In the genomic region with DNA sequence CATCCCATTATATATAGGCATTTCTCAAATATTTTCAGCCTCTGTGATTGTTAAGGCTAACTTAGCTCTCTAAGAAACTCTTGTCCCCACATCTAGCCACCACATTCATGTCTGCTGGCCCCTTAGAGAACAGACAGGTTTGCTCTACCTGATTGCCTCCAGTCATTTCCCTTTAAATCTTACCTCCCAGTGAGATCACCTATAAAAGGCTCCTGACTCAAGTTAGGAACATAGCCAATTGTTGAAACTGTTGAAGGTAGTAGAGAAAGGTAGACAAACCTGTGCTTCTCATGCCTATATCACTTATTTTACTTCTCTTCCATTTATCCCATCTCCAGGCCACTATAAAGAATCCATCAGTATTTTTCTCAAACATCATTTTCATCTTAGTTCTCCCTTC, we compare ENCODE assay signal across 14 cellular contexts.
"Had no signal": no experiment of that assay in that cellular context is flagged by ENCODE, and none has a peak within 500 bp of the region (broad histone marks: within the 10 kb centered on the region; RNA-seq: fewer than 3 reads in every experiment).

No MANE protein-coding gene starts in this region.

- H3K79me2 ChIP-seq: hepatocyte had no signal

- DNase-seq: esophagus squamous epithelium, natural killer cell, right cardiac atrium had no signal

- H3K4me2 ChIP-seq: hepatocyte had no signal

- H3K9me3 Mint-ChIP-seq: natural killer cell had no signal

- H3K36me3 ChIP-seq: colonic mucosa, esophagus squamous epithelium, left lung, prostate gland, suprapubic skin had no signal

- H3K4me1 Mint-ChIP-seq: natural killer cell had no signal

- H3K36me3 Mint-ChIP-seq: natural killer cell, type B pancreatic cell had no signal

- H3K4me3 ChIP-seq: colonic mucosa, esophagus squamous epithelium, hepatocyte, left lung, prostate gland, skin epidermis, suprapubic skin had no signal

- H3K4me1 ChIP-seq: colonic mucosa, prostate gland, suprapubic skin had no signal

- H3K4me3 Mint-ChIP-seq: activated CD4-positive, alpha-beta T cell treated with anti-CD3 and anti-CD28 coated beads, Interleukin-2, amount 10 ng/mL, durations not matched to agents 24 days and 14 days; activated CD8-positive, alpha-beta T cell treated with anti-CD3 and anti-CD28 coated beads, Interleukin-2, amount 10 ng/mL, durations not matched to agents 7 days and 5 days; activated naive CD8-positive, alpha-beta T cell; brain; natural killer cell; type B pancreatic cell had no signal

- H3K27me3 Mint-ChIP-seq: type B pancreatic cell had no signal

- H3K9me3 ChIP-seq: colonic mucosa, esophagus squamous epithelium, prostate gland, suprapubic skin had no signal

- H3K27ac Mint-ChIP-seq: activated CD4-positive, alpha-beta T cell treated with anti-CD3 and anti-CD28 coated beads, Interleukin-2, amount 10 ng/mL, durations not matched to agents 24 days and 14 days; activated CD8-positive, alpha-beta T cell treated with anti-CD3 and anti-CD28 coated beads, Interleukin-2, amount 10 ng/mL, durations not matched to agents 7 days and 5 days; activated naive CD8-positive, alpha-beta T cell; brain; natural killer cell; type B pancreatic cell had no signal

- H3K27me3 ChIP-seq: colonic mucosa, esophagus squamous epithelium, hepatocyte, left lung, suprapubic skin had no signal

- H3K27ac ChIP-seq: colonic mucosa, esophagus squamous epithelium, hepatocyte, prostate gland, suprapubic skin had no signal
